Comparison of ENCODE assay signal across 17 cellular contexts in the genomic region with DNA sequence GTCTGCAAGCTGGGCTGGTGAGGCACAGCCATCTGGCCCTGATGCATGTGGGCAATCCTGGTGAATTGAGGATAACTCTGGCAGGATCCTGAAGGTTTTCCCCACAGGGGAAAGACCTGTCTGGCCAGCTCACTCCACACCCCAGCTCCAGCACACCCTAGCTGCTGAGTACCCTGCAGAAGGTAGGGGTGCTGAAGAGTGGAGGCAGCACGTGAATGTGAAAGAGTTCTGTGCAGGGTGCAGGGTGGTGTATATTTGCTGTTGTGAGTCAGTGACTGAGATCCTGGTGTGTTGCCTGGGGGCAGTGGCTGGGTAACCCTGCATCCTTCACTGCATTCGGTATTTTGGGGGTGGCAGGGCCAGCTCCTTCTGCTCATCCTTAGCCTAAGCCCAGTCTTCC.
"Had no signal": no experiment of that assay in that cellular context is flagged by ENCODE, and none has a peak within 500 bp of the region (broad histone marks: within the 10 kb centered on the region; RNA-seq: fewer than 3 reads in every experiment).

No MANE protein-coding gene starts in this region.

- H3K9me3 Mint-ChIP-seq: activated CD4-positive, alpha-beta memory T cell treated with anti-CD3 and anti-CD28 coated beads for 36 hours; activated naive CD4-positive, alpha-beta T cell treated with anti-CD3 and anti-CD28 coated beads, Interleukin-2, amount 50 U/mL, for 72 hours; activated T-cell treated with anti-CD3 and anti-CD28 coated beads, Interleukin-2, amount 50 U/mL, for 4 hours; brain; natural killer cell had no signal

- H3K36me3 Mint-ChIP-seq: activated CD4-positive, alpha-beta memory T cell treated with anti-CD3 and anti-CD28 coated beads for 36 hours; activated naive CD4-positive, alpha-beta T cell treated with anti-CD3 and anti-CD28 coated beads, Interleukin-2, amount 50 U/mL, for 72 hours; brain; natural killer cell had no signal

- H3K27ac ChIP-seq: esophagus squamous epithelium, testis, VCaP had no signal

- H3K4me1 Mint-ChIP-seq: natural killer cell had no signal

- H3K27ac Mint-ChIP-seq: activated CD4-positive, alpha-beta memory T cell treated with anti-CD3 and anti-CD28 coated beads for 36 hours; brain; natural killer cell had no signal

- H3K36me3 ChIP-seq: esophagus squamous epithelium had no signal

- H3K9me3 ChIP-seq: esophagus squamous epithelium, testis had no signal

- DNase-seq: activated CD4-positive, alpha-beta memory T cell treated with anti-CD3 and anti-CD28 coated beads for 36 hours; activated effector memory CD4-positive, alpha-beta T cell treated with anti-CD3 and anti-CD28 coated beads, Interleukin-2, amount 50 U/mL, for 16 hours; activated T-cell treated with anti-CD3 and anti-CD28 coated beads, Interleukin-2, amount 50 U/mL, for 4 hours; amniotic stem cell; cerebellar nuclear complex; dermis blood vessel endothelial cell; esophagus squamous epithelium; foreskin fibroblast; natural killer cell; stimulated activated CD4-positive, alpha-beta T cell treated with anti-CD3 and anti-CD28 coated beads, Interleukin-4, amount 100 ng/mL, for 1 hour; stimulated activated CD8-positive, alpha-beta memory T cell treated with anti-CD3 and anti-CD28 coated beads, Interleukin-4, amount 100 ng/mL, for 48 hours; stimulated activated naive CD8-positive, alpha-beta T cell treated with anti-CD3 and anti-CD28 coated beads, Interleukin-15, Interleukin-2, amounts not matched to agents 100 U/mL and 50 U/mL, for 24 hours; T1000; testis had no signal

- H3K4me3 Mint-ChIP-seq: activated CD4-positive, alpha-beta memory T cell treated with anti-CD3 and anti-CD28 coated beads for 36 hours; activated T-cell treated with anti-CD3 and anti-CD28 coated beads, Interleukin-2, amount 50 U/mL, for 4 hours; brain; natural killer cell had no signal

- H3K4me1 ChIP-seq: testis had no signal

- ATAC-seq: activated naive CD4-positive, alpha-beta T cell treated with anti-CD3 and anti-CD28 coated beads, Interleukin-2, amount 50 U/mL, for 72 hours; activated T-cell treated with anti-CD3 and anti-CD28 coated beads, Interleukin-2, amount 50 U/mL, for 4 hours; natural killer cell; stimulated activated naive CD8-positive, alpha-beta T cell treated with anti-CD3 and anti-CD28 coated beads, Interleukin-15, Interleukin-2, amounts not matched to agents 100 U/mL and 50 U/mL, for 24 hours had no signal

- H3K27me3 Mint-ChIP-seq: activated CD4-positive, alpha-beta memory T cell treated with anti-CD3 and anti-CD28 coated beads for 36 hours had no signal

- H3K27me3 ChIP-seq: esophagus squamous epithelium, testis had no signal

- H3K4me3 ChIP-seq: esophagus squamous epithelium, testis had no signal
